In genomic region chr6:43790031-43790430, GRCh38 we compare ENCODE assay signal across 14 cellular contexts. TPM values are rescaled to one million over a fixed set of nuclear protein-coding genes. Genes with fewer than 3 reads are reported as not detected.
DNase-seq lines count a peak whose midpoint lies in the region; ATAC-seq and TF ChIP-seq lines count a peak whose summit lies in the region.
"Had no signal": no experiment of that assay in that cellular context is flagged by ENCODE, and none has a peak within 500 bp of the region (broad histone marks: within the 10 kb centered on the region; RNA-seq: fewer than 3 reads in every experiment).

No MANE protein-coding gene starts in this region.

- H3K36me3 Mint-ChIP-seq in activated CD8-positive, alpha-beta T cell treated with anti-CD3 and anti-CD28 coated beads for 36 hours (ENCODE audit: low read depth): peaks cover 9% of the 10 kb centered on the region

- no peaks in the 10 kb centered on the region for H3K4me1 Mint-ChIP-seq in activated CD8-positive, alpha-beta T cell treated with anti-CD3 and anti-CD28 coated beads for 36 hours (ENCODE audit: low read depth)
- H3K4me1 Mint-ChIP-seq: immature natural killer cell; stimulated activated naive B cell treated with anti-CD40 and anti-IgM and Interleukin-4, amounts not matched to agents 10 μg/mL and 1 μg/mL and 100 μg/mL, for 72 hours had no signal

- H3K27ac Mint-ChIP-seq in activated CD8-positive, alpha-beta T cell treated with anti-CD3 and anti-CD28 coated beads for 36 hours: no peak overlapping the region
- H3K27ac Mint-ChIP-seq: nephron progenitor cell; stimulated activated naive B cell treated with anti-CD40 and anti-IgM and Interleukin-4, amounts not matched to agents 10 μg/mL and 1 μg/mL and 100 μg/mL, for 72 hours had no signal

- no peaks in the 10 kb centered on the region for H3K27me3 Mint-ChIP-seq in activated CD8-positive, alpha-beta T cell treated with anti-CD3 and anti-CD28 coated beads for 36 hours

- intact Hi-C loops in posterior vena cava (cut with DNase I): no loop called here
- intact Hi-C loops in activated CD8-positive, alpha-beta T cell treated with anti-CD3 and anti-CD28 coated beads for 36 hours (cut with micrococcal nuclease): no loop called here

- no peak for TF ChIP-seq CTCF in AG10803 (conservative IDR thresholded peaks at IDR 0.05; ENCODE audit: low read length)
- no peak for TF ChIP-seq CTCF in fibroblast of the aortic adventitia (IDR thresholded peaks at IDR 0.05; ENCODE audit: insufficient read depth, low read length)
- TF ChIP-seq CTCF in activated CD8-positive, alpha-beta T cell treated with anti-CD3 and anti-CD28 coated beads for 36 hours (IDR thresholded peaks at IDR 0.05): no peak

- H3K9me3 Mint-ChIP-seq in activated CD8-positive, alpha-beta T cell treated with anti-CD3 and anti-CD28 coated beads for 36 hours: no peaks in the 10 kb centered on the region
- H3K9me3 Mint-ChIP-seq: immature natural killer cell; nephron progenitor cell; stimulated activated naive B cell treated with anti-CD40 and anti-IgM and Interleukin-4, amounts not matched to agents 10 μg/mL and 1 μg/mL and 100 μg/mL, for 72 hours had no signal

- no peak overlapping the region for H3K4me3 Mint-ChIP-seq in activated CD8-positive, alpha-beta T cell treated with anti-CD3 and anti-CD28 coated beads for 36 hours
- H3K4me3 Mint-ChIP-seq: immature natural killer cell; nephron progenitor cell; stimulated activated naive B cell treated with anti-CD40 and anti-IgM and Interleukin-4, amounts not matched to agents 10 μg/mL and 1 μg/mL and 100 μg/mL, for 72 hours had no signal

- in situ Hi-C loops in ACHN (cut with HindIII; ENCODE audit: low pct_ligation_motif_present, low pct_unique_long_range_greater_than_20kb, low sequenced_read_pairs): no loop called here

- POLR2A ChIA-PET in activated CD8-positive, alpha-beta T cell treated with anti-CD3 and anti-CD28 coated beads for 36 hours (lab: Charles Lee): no interaction called here

- CTCF ChIA-PET in activated CD8-positive, alpha-beta T cell treated with anti-CD3 and anti-CD28 coated beads for 36 hours (lab: Charles Lee): interaction anchor here (1.6 kb wide), 1 partner anchor 16 kb away, joined by 3 read pairs; no protein-coding TSS in a partner anchor

- H3K4me3 ChIP-seq in AG10803 (ENCODE audit: low read length) (no peak overlapping the region), fibroblast of the aortic adventitia (ENCODE audit: low read depth, low read length) (no peak overlapping the region)

- DNase-seq in AG10803 (ENCODE audit: low read depth) (peak; percentile 78), OCI-M1 (lab: John Stamatoyannopoulos, UW) (peak; percentile 42), fibroblast of the aortic adventitia (ENCODE audit: low read depth) (peak; percentile 86), posterior vena cava (ENCODE audit: low spot score) (peak; percentile 92), ACHN (no peak)
- no peak for DNase-seq in activated CD8-positive, alpha-beta T cell treated with anti-CD3 and anti-CD28 coated beads for 36 hours
- DNase-seq: activated CD8-positive, alpha-beta memory T cell treated with anti-CD3 and anti-CD28 coated beads, Interleukin-2, amount 50 U/mL, for 4 hours; amniotic stem cell; immature natural killer cell; NCI-H2107; nephron progenitor cell; stimulated activated naive B cell treated with anti-CD40 and anti-IgM and Interleukin-4, amounts not matched to agents 10 μg/mL and 1 μg/mL and 100 μg/mL, for 72 hours had no signal

- ATAC-seq in HG02610 (IDR thresholded peaks at IDR 0.05; ENCODE audit: unreplicated experiment) (no peak), HG03159 (IDR thresholded peaks at IDR 0.05; ENCODE audit: unreplicated experiment) (no peak)
- ATAC-seq in activated CD8-positive, alpha-beta T cell treated with anti-CD3 and anti-CD28 coated beads for 36 hours: no peak
- ATAC-seq: stimulated activated naive B cell treated with anti-CD40 and anti-IgM and Interleukin-4, amounts not matched to agents 10 μg/mL and 1 μg/mL and 100 μg/mL, for 72 hours had no signal

RNA-seq across cellular contexts. Expression of gene VEGFA, which starts 20.0 kb away (rescaled TPM):
- total RNA-seq in fibroblast of the aortic adventitia (ENCODE audit: low replicate concordance) (98.9 and 163 TPM in 2 replicates), posterior vena cava (10 to 100 TPM; 88.4 to 91.7 TPM)
- total RNA-seq in activated CD8-positive, alpha-beta T cell treated with anti-CD3 and anti-CD28 coated beads for 36 hours: 100 to 1,000 TPM in 1 of 2 experiments, 10 to 100 TPM in 1; 93.7 to 104 TPM

Comparison
In these comparisons a context has a peak if more than half of its experiments do, and no peak if none do; other contexts are left out.
1. DNase-seq: peak in AG10803 (single experiment), OCI-M1 (single experiment), fibroblast of the aortic adventitia (single experiment) and posterior vena cava (single experiment); none in ACHN (single experiment) and activated CD8-positive, alpha-beta T cell treated with anti-CD3 and anti-CD28 coated beads for 36 hours (single experiment).